16 cellular contexts compared by ENCODE assay signal in genomic region chr10:36126076-36126475, GRCh38.
DNase-seq lines count a peak whose midpoint lies in the region; FAIRE-seq and TF ChIP-seq lines count a peak whose summit lies in the region.
"Had no signal": no experiment of that assay in that cellular context is flagged by ENCODE, and none has a peak within 500 bp of the region (broad histone marks: within the 10 kb centered on the region; RNA-seq: fewer than 3 reads in every experiment).

No MANE protein-coding gene starts in this region.

- H3K4me3 ChIP-seq in mammary epithelial cell (replicated peaks in 1 of 3; ENCODE audit: insufficient read depth in 1 of 3, low read depth in 2 of 3, low read length in 3 of 3) (no peak overlapping the region), breast epithelium (no peak overlapping the region), bronchial epithelial cell (ENCODE audit: low read depth, low read length) (no peak overlapping the region), Karpas-422 (ENCODE audit: low read length) (no peak overlapping the region)
- H3K4me3 ChIP-seq: A549, BLaER1 had no signal

- H3K36me3 ChIP-seq in mammary epithelial cell (ENCODE audit: insufficient read depth, low read length) (no peaks in the 10 kb centered on the region), breast epithelium (no peaks in the 10 kb centered on the region), bronchial epithelial cell (ENCODE audit: control insufficient read depth, insufficient read depth, low read length) (no peaks in the 10 kb centered on the region), Karpas-422 (ENCODE audit: insufficient read depth, low read length) (no peaks in the 10 kb centered on the region)
- H3K36me3 ChIP-seq: BLaER1 had no signal

- CTCF ChIA-PET in mammary epithelial cell (lab: Charles Lee; ENCODE audit: low non-redundant PET): no interaction called here

- H3K27ac ChIP-seq in mammary epithelial cell (ENCODE audit: insufficient read depth, low read depth, low read length) (no peak overlapping the region), breast epithelium (no peak overlapping the region), Karpas-422 (ENCODE audit: low read length) (no peak overlapping the region)
- H3K27ac ChIP-seq: 22Rv1, A549, BLaER1 had no signal

- H3K9ac ChIP-seq in mammary epithelial cell (ENCODE audit: insufficient read depth, low read length) (no peak overlapping the region), Karpas-422 (ENCODE audit: low read length) (no peak overlapping the region)
- H3K9ac ChIP-seq: BLaER1 had no signal

- in situ Hi-C loops in mammary epithelial cell (cut with MboI; ENCODE audit: low sequenced_read_pairs in 2 of 2): no loop called here

- no peak for TF ChIP-seq POLR2A in breast epithelium (IDR thresholded peaks at IDR 0.05)

- intact Hi-C loops in mammary epithelial cell (cut with micrococcal nuclease) (no loop called here), breast epithelium (cut with DNase I; ENCODE audit: low total_unique reads) (no loop called here)

- BruUV-seq in mammary epithelial cell (replicated peaks; lab: Mats Ljungman, UMichigan): no TSS peak

- H2AFZ ChIP-seq in mammary epithelial cell (ENCODE audit: low read depth, low read length) (no peak overlapping the region), Karpas-422 (ENCODE audit: low read length) (no peak overlapping the region)

- no peaks in the 10 kb centered on the region for H3K79me2 ChIP-seq in mammary epithelial cell (ENCODE audit: insufficient read depth, low read length)
- H3K79me2 ChIP-seq in Karpas-422 (ENCODE audit: low read length): no peaks in the 10 kb centered on the region

- no peaks in the 10 kb centered on the region for H3K9me2 ChIP-seq in Karpas-422 (replicated peaks; ENCODE audit: insufficient read depth, low read length)

- dilution Hi-C loops in mammary epithelial cell (cut with HindIII; ENCODE audit: low sequenced_read_pairs): no loop called here

- no peak for FAIRE-seq in bronchial epithelial cell (lab: Jason Lieb, UNC)

- H3K4me1 ChIP-seq in mammary epithelial cell (ENCODE audit: insufficient read depth, low read length) (peaks cover 4% of the 10 kb centered on the region), breast epithelium (no peaks in the 10 kb centered on the region), Karpas-422 (ENCODE audit: low read length) (no peaks in the 10 kb centered on the region)
- H3K4me1 ChIP-seq: A549, BLaER1 had no signal

- peaks cover 3% of the 10 kb centered on the region for H3K9me3 ChIP-seq in mammary epithelial cell (replicated peaks; ENCODE audit: insufficient read depth, low read length)
- no peaks in the 10 kb centered on the region for H3K9me3 ChIP-seq in breast epithelium
- no peaks in the 10 kb centered on the region for H3K9me3 ChIP-seq in Karpas-422 (ENCODE audit: low read length)
- H3K9me3 ChIP-seq: BLaER1 had no signal

- DNase-seq in mammary epithelial cell: peak; percentile 55
- no peak for DNase-seq in breast epithelium (ENCODE audit: low spot score in 2 of 2)
- peak; percentile 92 for DNase-seq in bronchial epithelial cell (ENCODE audit: low read depth)
- DNase-seq in kidney tubule cell (ENCODE audit: low spot score): peak; percentile 26
- DNase-seq in Karpas-422: no peak
- DNase-seq in superior temporal gyrus (ENCODE audit: extremely low spot score): no peak
- DNase-seq in AML-193 (lab: John Stamatoyannopoulos, UW): no peak
- DNase-seq: CD4-positive, alpha-beta memory T cell; DMS153; DMS79; GDM1; GOT3; H9 had no signal

- TF ChIP-seq CTCF in mammary epithelial cell (conservative IDR thresholded peaks at IDR 0.05 in 1 of 2, IDR thresholded peaks at IDR 0.05 in 1 of 2; ENCODE audit: extremely low read depth in 1 of 2, insufficient read depth in 1 of 2, low read depth in 1 of 2, low read length in 2 of 2) (no peak), breast epithelium (IDR thresholded peaks at IDR 0.05) (no peak), bronchial epithelial cell (IDR thresholded peaks at IDR 0.05; ENCODE audit: insufficient read depth, low read length, severe bottlenecking) (no peak)

- no peak overlapping the region for H3K4me2 ChIP-seq in mammary epithelial cell (ENCODE audit: insufficient read depth, low read depth, low read length)
- no peak overlapping the region for H3K4me2 ChIP-seq in Karpas-422 (ENCODE audit: low read depth, low read length, poor library complexity, severe bottlenecking)
- H3K4me2 ChIP-seq: A549, BLaER1 had no signal

- no peaks in the 10 kb centered on the region for H4K20me1 ChIP-seq in mammary epithelial cell (ENCODE audit: insufficient read depth, low read length)
- no peaks in the 10 kb centered on the region for H4K20me1 ChIP-seq in Karpas-422 (ENCODE audit: insufficient read depth, low read depth, low read length)
- H4K20me1 ChIP-seq: BLaER1 had no signal

- no peaks in the 10 kb centered on the region for H3K27me3 ChIP-seq in mammary epithelial cell (ENCODE audit: insufficient read depth, low read length)
- no peaks in the 10 kb centered on the region for H3K27me3 ChIP-seq in breast epithelium
- H3K27me3 ChIP-seq in bronchial epithelial cell (ENCODE audit: control insufficient read depth, insufficient read depth, low read length): no peaks in the 10 kb centered on the region
- H3K27me3 ChIP-seq in Karpas-422 (ENCODE audit: low read length): no peaks in the 10 kb centered on the region
- H3K27me3 ChIP-seq: BLaER1 had no signal

Comparison
In these comparisons a context has a peak if more than half of its experiments do, and no peak if none do; other contexts are left out.
1. DNase-seq: peak in mammary epithelial cell (single experiment), bronchial epithelial cell (single experiment) and kidney tubule cell (single experiment); none in breast epithelium (0 of 2), Karpas-422 (single experiment), superior temporal gyrus (single experiment) and AML-193 (0 of 2).